ENCODE assay signal across 1 cellular context in genomic region chr11:409600-410471, GRCh38.
TF ChIP-seq lines count a peak whose summit lies in the region.

No MANE protein-coding gene starts in this region.

TF ChIP-seq in HepG2, 621 proteins besides CTCF, POLR2A, EP300 and RAD21 (continued from another document):
- TF ChIP-seq ZNF644 (CRISPR knock-in tag; IDR thresholded peaks at IDR 0.05; ENCODE audit: low read depth) (no peak), CEBPZ (IDR thresholded peaks at IDR 0.05; ENCODE audit: low read length) (no peak), MYC (CRISPR knock-in tag; IDR thresholded peaks at IDR 0.05; ENCODE audit: borderline replicate concordance) (peak; percentile 92; the same call in 1 of the 2 replicates), ZNF512 (CRISPR knock-in tag; IDR thresholded peaks at IDR 0.05) (no peak), TBL1XR1 (IDR thresholded peaks at IDR 0.05; ENCODE audit: borderline replicate concordance, low read length, partially characterized antibody) (no peak), ZEB1 (IDR thresholded peaks at IDR 0.05; ENCODE audit: insufficient replicate concordance, low read depth) (peak; percentile 80), HNF1B (CRISPR knock-in tag; IDR thresholded peaks at IDR 0.05) (peak; percentile 96), MEIS2 (CRISPR knock-in tag; IDR thresholded peaks at IDR 0.05) (no peak; the same call in 1 of the 2 replicates), ASH2L (IDR thresholded peaks at IDR 0.05; ENCODE audit: insufficient read length, low read depth, low read length) (no peak), ZNF772 (CRISPR knock-in tag; IDR thresholded peaks at IDR 0.05) (peak; percentile 72), ZNF75D (CRISPR knock-in tag; IDR thresholded peaks at IDR 0.05; ENCODE audit: borderline replicate concordance) (no peak), JDP2 (CRISPR knock-in tag; IDR thresholded peaks at IDR 0.05; ENCODE audit: borderline replicate concordance) (no peak), HIVEP1 (CRISPR knock-in tag; IDR thresholded peaks at IDR 0.05) (no peak), ZFP91 (CRISPR knock-in tag; IDR thresholded peaks at IDR 0.05; ENCODE audit: borderline replicate concordance) (peak; percentile 61), TCF7 (IDR thresholded peaks at IDR 0.05; ENCODE audit: low read depth) (no peak), ZBTB42 (CRISPR knock-in tag; IDR thresholded peaks at IDR 0.05) (0 out of 2 replicates have a peak, but pooled peaks have one; percentile 57), IKZF1 (IDR thresholded peaks at IDR 0.05) (no peak), ZMAT3 (CRISPR knock-in tag; conservative IDR thresholded peaks at IDR 0.05) (peak; percentile 55; the same call in 1 of the 2 replicates), ZNF282 (IDR thresholded peaks at IDR 0.05; ENCODE audit: partially characterized antibody) (no peak), THAP9 (CRISPR knock-in tag; IDR thresholded peaks at IDR 0.05; ENCODE audit: borderline replicate concordance) (no peak; the same call in 1 of the 2 replicates), RORA (CRISPR knock-in tag; IDR thresholded peaks at IDR 0.05) (no peak)
- TF ChIP-seq, protein P1, sequence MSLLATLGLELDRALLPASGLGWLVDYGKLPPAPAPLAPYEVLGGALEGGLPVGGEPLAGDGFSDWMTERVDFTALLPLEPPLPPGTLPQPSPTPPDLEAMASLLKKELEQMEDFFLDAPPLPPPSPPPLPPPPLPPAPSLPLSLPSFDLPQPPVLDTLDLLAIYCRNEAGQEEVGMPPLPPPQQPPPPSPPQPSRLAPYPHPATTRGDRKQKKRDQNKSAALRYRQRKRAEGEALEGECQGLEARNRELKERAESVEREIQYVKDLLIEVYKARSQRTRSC (CRISPR knock-in tag; IDR thresholded peaks at IDR 0.05; ENCODE audit: low read depth): no peak
- TF ChIP-seq, protein P2, sequence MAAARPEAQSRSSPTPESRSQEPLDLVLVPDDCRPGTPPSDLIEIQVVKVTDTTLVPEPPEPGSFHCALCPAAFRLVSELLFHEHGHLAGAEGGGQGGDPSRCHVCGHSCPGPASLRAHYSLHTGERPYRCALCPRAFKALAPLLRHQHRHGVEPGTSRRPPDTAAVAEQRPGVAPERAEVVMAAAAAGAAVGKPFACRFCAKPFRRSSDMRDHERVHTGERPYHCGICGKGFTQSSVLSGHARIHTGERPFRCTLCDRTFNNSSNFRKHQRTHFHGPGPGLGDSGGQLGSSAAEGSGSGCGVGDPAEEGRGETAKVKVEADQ (CRISPR knock-in tag; IDR thresholded peaks at IDR 0.05; ENCODE audit: borderline replicate concordance): no peak
- TF ChIP-seq, protein P3, sequence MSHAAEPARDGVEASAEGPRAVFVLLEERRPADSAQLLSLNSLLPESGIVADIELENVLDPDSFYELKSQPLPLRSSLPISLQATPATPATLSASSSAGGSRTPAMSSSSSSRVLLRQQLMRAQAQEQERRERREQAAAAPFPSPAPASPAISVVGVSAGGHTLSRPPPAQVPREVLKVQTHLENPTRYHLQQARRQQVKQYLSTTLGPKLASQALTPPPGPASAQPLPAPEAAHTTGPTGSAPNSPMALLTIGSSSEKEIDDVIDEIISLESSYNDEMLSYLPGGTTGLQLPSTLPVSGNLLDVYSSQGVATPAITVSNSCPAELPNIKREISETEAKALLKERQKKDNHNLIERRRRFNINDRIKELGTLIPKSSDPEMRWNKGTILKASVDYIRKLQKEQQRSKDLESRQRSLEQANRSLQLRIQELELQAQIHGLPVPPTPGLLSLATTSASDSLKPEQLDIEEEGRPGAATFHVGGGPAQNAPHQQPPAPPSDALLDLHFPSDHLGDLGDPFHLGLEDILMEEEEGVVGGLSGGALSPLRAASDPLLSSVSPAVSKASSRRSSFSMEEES (CRISPR knock-in tag; IDR thresholded peaks at IDR 0.05): no peak
